ENCODE assay signal across 17 cellular contexts in the genomic region with DNA sequence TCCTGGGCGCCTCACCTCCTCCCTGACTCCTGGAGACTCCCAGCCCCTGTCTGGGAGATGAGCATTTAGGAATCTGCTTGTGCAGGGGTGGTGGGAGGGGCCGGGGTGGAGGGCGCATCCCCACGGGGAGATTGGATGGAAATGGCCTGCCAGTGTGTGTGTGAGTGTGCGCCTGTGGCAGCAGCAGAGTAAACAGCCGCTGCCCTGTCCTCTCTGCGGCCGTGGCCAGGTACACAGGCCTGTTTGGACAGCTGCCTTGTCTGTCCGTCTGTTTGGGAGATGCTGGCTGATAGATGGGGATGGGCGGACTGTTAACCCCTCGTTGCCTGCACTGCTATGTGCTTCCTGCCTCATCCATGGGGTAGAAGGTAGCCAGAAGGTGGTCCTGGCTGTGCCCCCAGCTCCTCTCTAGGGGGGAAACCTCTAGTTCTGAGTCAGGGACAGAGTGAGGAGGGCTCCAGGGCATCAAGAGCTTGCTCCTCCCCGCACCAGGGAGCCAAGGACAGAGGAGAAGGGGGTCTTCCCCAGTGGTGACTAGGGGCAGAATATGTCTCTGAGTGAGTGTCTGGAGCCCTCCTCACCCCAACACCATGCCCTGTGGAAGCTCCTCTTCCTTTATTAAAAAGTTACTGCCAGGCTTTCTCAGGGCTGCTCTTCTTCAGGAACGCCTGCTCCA.
DNase-seq lines count a peak whose midpoint lies in the region; ATAC-seq and TF ChIP-seq lines count a peak whose summit lies in the region.
"Had no signal": no experiment of that assay in that cellular context is flagged by ENCODE, and none has a peak within 500 bp of the region (broad histone marks: within the 10 kb centered on the region; RNA-seq: fewer than 3 reads in every experiment).

No MANE protein-coding gene starts in this region.

- no peak for ATAC-seq in effector memory CD8-positive, alpha-beta T cell (replicated peaks)
- ATAC-seq: CD8-positive, alpha-beta T cell had no signal

- peaks cover 76% of the 10 kb centered on the region for H4K20me1 ChIP-seq in neural progenitor cell (ENCODE audit: low read depth)

- H3K36me3 Mint-ChIP-seq in neural progenitor cell, result no peaks in the 10 kb centered on the region
- H3K36me3 Mint-ChIP-seq in effector memory CD8-positive, alpha-beta T cell (ENCODE audit: insufficient read depth), result peaks cover 2% of the 10 kb centered on the region
- H3K36me3 Mint-ChIP-seq: CD8-positive, alpha-beta T cell had no signal

- peak overlapping the region; percentile 28 for H3K4me2 ChIP-seq in neural progenitor cell

- peaks cover 38% of the 10 kb centered on the region for H3K27me3 Mint-ChIP-seq in neural progenitor cell (ENCODE audit: insufficient read depth, low read depth)
- H3K27me3 Mint-ChIP-seq in effector memory CD8-positive, alpha-beta T cell, result peaks cover 51 to 70% of the 10 kb centered on the region in 2 donors

- no peak overlapping the region for H3K27ac ChIP-seq in neural progenitor cell
- H3K27ac ChIP-seq: adrenal gland, colonic mucosa had no signal

- no peak overlapping the region for H2AFZ ChIP-seq in neural progenitor cell (replicated peaks)

- H3K9me3 Mint-ChIP-seq in neural progenitor cell, result no peaks in the 10 kb centered on the region
- no peaks in the 10 kb centered on the region for H3K9me3 Mint-ChIP-seq in effector memory CD8-positive, alpha-beta T cell
- H3K9me3 Mint-ChIP-seq: activated CD4-positive, alpha-beta T cell treated with anti-CD3 and anti-CD28 coated beads, Interleukin-2, amount 10 ng/mL, durations not matched to agents 24 days and 14 days; activated T-cell treated with anti-CD3 and anti-CD28 coated beads, Interleukin-2, amount 50 U/mL, for 24 hours; CD8-positive, alpha-beta T cell had no signal

- no peaks in the 10 kb centered on the region for H3K36me3 ChIP-seq in neural progenitor cell
- H3K36me3 ChIP-seq: adrenal gland, colonic mucosa had no signal

- peaks cover 100% of the 10 kb centered on the region for H3K27me3 ChIP-seq in neural progenitor cell

- no peak overlapping the region for H3K4me3 ChIP-seq in neural progenitor cell
- H3K4me3 ChIP-seq: adrenal gland, colonic mucosa had no signal

- peaks cover 52% of the 10 kb centered on the region for H3K4me1 ChIP-seq in neural progenitor cell
- H3K4me1 ChIP-seq: adrenal gland, colonic mucosa had no signal

- H3F3A ChIP-seq in neural progenitor cell (ENCODE audit: low read depth), result peaks cover 67% of the 10 kb centered on the region

- peaks cover 55% of the 10 kb centered on the region for H3K4me1 Mint-ChIP-seq in neural progenitor cell
- H3K4me1 Mint-ChIP-seq in effector memory CD8-positive, alpha-beta T cell (ENCODE audit: low read depth in 2 of 2), result peaks cover 3 to 9% of the 10 kb centered on the region in 2 donors

- no peak overlapping the region for H3K27ac Mint-ChIP-seq in neural progenitor cell
- no peak overlapping the region for H3K27ac Mint-ChIP-seq in effector memory CD8-positive, alpha-beta T cell
- H3K27ac Mint-ChIP-seq: activated CD4-positive, alpha-beta T cell treated with anti-CD3 and anti-CD28 coated beads, Interleukin-2, amount 10 ng/mL, durations not matched to agents 24 days and 14 days; activated T-cell treated with anti-CD3 and anti-CD28 coated beads, Interleukin-2, amount 50 U/mL, for 24 hours; CD8-positive, alpha-beta T cell had no signal

- H3K79me2 ChIP-seq in neural progenitor cell (ENCODE audit: low read depth), result no peaks in the 10 kb centered on the region

- no peak overlapping the region for H3K9ac ChIP-seq in neural progenitor cell

- no peak for TF ChIP-seq CTCF in neural progenitor cell (IDR thresholded peaks at IDR 0.05)

- DNase-seq in DMS153 (lab: John Stamatoyannopoulos, UW) (peak; percentile 51), DMS153 treated with DMSO at 0.1 percent for 48 hours (lab: John Stamatoyannopoulos, UW; ENCODE audit: unreplicated experiment) (no peak), NCI-H748 treated with DMSO at 0.1 percent for 48 hours (lab: John Stamatoyannopoulos, UW) (peak; percentile 79), ecto neural progenitor cell (ENCODE audit: low spot score) (peak; percentile 76), neural progenitor cell (ENCODE audit: low spot score) (peak; percentile 80), NCI-H1105 treated with DMSO at 0.1 percent for 48 hours (lab: John Stamatoyannopoulos, UW) (no peak)
- DNase-seq in effector memory CD8-positive, alpha-beta T cell, result no peak
- DNase-seq in stimulated activated CD4-positive, alpha-beta T cell treated with anti-CD3 and anti-CD28 coated beads, Interleukin-4, amount 100 ng/mL, for 4 hours, result no peak
- DNase-seq: 8988T; activated CD4-positive, alpha-beta T cell treated with anti-CD3 and anti-CD28 coated beads, Interleukin-2, amount 10 ng/mL, durations not matched to agents 24 days and 14 days; activated T-cell treated with anti-CD3 and anti-CD28 coated beads, Interleukin-2, amount 50 U/mL, for 24 hours; adrenal gland; CD8-positive, alpha-beta T cell; colonic mucosa; NCI-H1048; stimulated activated CD4-positive, alpha-beta T cell treated with anti-CD3 and anti-CD28 coated beads, Interleukin-15, amount 100 ng/mL, for 24 hours; T-helper 1 cell had no signal

- no peaks in the 10 kb centered on the region for H3K9me3 ChIP-seq in neural progenitor cell (ENCODE audit: low read depth)
- H3K9me3 ChIP-seq: adrenal gland, colonic mucosa had no signal

- H3K4me3 Mint-ChIP-seq in neural progenitor cell, result peak overlapping the region; percentile 58
- H3K4me3 Mint-ChIP-seq in effector memory CD8-positive, alpha-beta T cell, result no peak overlapping the region
- H3K4me3 Mint-ChIP-seq: activated CD4-positive, alpha-beta T cell treated with anti-CD3 and anti-CD28 coated beads, Interleukin-2, amount 10 ng/mL, durations not matched to agents 24 days and 14 days; activated T-cell treated with anti-CD3 and anti-CD28 coated beads, Interleukin-2, amount 50 U/mL, for 24 hours; CD8-positive, alpha-beta T cell had no signal

Comparison
In these comparisons a context has a peak if more than half of its experiments do, and no peak if none do; other contexts are left out.
1. DNase-seq: peak in DMS153 (single experiment), NCI-H748 treated with DMSO at 0.1 percent for 48 hours (single experiment), ecto neural progenitor cell (single experiment) and neural progenitor cell (single experiment); none in DMS153 treated with DMSO at 0.1 percent for 48 hours (single experiment), effector memory CD8-positive, alpha-beta T cell (0 of 3), stimulated activated CD4-positive, alpha-beta T cell treated with anti-CD3 and anti-CD28 coated beads, Interleukin-4, amount 100 ng/mL, for 4 hours (0 of 2) and NCI-H1105 treated with DMSO at 0.1 percent for 48 hours (single experiment).